ENCODE assay signal across 7 cellular contexts in genomic region chr18:12551943-12552883, GRCh38.
DNase-seq lines count a peak whose midpoint lies in the region; TF ChIP-seq lines count a peak whose summit lies in the region.
"Not testable (repeated sequence)": the region's sequence is repeated elsewhere in the genome, so short reads cannot be mapped to it uniquely, and the experiment has no call there.

No MANE protein-coding gene starts in this region.

- DNase-seq in DMS79 treated with DMSO at 0.1 percent for 48 hours (lab: John Stamatoyannopoulos, UW) (peak; percentile 92), NCI-H1092 treated with DMSO at 0.1 percent for 48 hours (lab: John Stamatoyannopoulos, UW) (peak; percentile 10), RPMI8226 (peak; percentile 80), cardiac fibroblast (ENCODE audit: low read depth in 2 of 2) (peak; percentile 30 to 77), fibroblast of the conjunctiva (ENCODE audit: low read depth) (peak; percentile 67), kidney tubule cell (ENCODE audit: low spot score) (peak; percentile 75), posterior cingulate gyrus (peak; percentile 23 to 88 (median 57))

- not testable (repeated sequence) for H3K4me3 ChIP-seq in cardiac fibroblast (replicated peaks in 1 of 2; ENCODE audit: low read depth in 2 of 2, low read length in 2 of 2)

- intact Hi-C loops in posterior cingulate gyrus (cut with DNase I), result not testable (repeated sequence)

- not testable (repeated sequence) for TF ChIP-seq CTCF in cardiac fibroblast (IDR thresholded peaks at IDR 0.05; ENCODE audit: low read depth, low read length)

Comparison
In these comparisons a context has a peak if more than half of its experiments do, and no peak if none do; other contexts are left out.
1. DNase-seq: peak in every context shown above with its lines; median percentile 92 in DMS79 treated with DMSO at 0.1 percent for 48 hours; 80 in RPMI8226; 75 in kidney tubule cell; 67 in fibroblast of the conjunctiva; 57 in posterior cingulate gyrus; 54 in cardiac fibroblast; 10 in NCI-H1092 treated with DMSO at 0.1 percent for 48 hours.